1 cellular context compared by ENCODE assay signal in the genomic region with DNA sequence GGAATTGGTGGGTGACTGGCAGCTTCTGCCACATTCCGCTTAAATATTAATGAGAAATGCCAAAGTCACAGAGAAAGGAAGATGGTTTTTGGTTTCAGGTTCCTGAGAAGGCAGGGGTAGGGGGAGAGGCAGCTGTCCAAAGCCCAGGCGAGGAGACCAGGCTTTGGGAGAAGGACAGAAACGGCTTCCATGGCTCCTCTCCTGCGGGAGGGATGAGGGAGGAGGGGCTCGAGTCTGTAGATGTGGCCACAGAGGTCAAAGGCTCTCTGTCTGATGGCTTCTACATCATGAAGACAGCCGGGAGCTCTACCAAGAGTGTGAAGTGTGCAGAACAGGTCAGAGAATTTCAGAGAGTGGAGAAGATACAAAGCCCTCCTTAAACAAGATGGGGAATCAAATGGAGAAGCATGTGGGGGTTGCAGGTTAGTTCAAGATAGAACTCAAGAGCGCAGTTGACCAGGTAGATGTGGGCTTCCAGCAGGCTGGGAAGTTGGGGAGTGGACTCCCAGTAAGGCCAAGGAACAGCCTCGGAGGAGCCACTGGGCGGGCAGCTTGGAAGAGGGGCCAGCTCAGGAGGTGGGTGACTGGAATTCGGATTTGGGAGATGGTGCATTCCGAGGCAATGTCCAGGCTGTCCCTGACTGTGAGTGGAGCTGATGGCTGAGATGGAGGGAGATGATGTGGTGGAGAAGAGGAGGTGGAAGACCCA.
TF ChIP-seq lines count a peak whose summit lies in the region.

No MANE protein-coding gene starts in this region.

TF ChIP-seq in IMR-90, 13 proteins besides CTCF, POLR2A, EP300 and RAD21:
- no peak for TF ChIP-seq MAFK (IDR thresholded peaks at IDR 0.05; ENCODE audit: low read depth, low read length)
- no peak for TF ChIP-seq MAZ (IDR thresholded peaks at IDR 0.05; ENCODE audit: borderline replicate concordance, low read depth, low read length)
- TF ChIP-seq CHD1 (IDR thresholded peaks at IDR 0.05; ENCODE audit: low read depth, low read length): no peak
- TF ChIP-seq CEBPB (IDR thresholded peaks at IDR 0.05; ENCODE audit: low read depth, low read length): no peak
- TF ChIP-seq MXI1 (IDR thresholded peaks at IDR 0.05; ENCODE audit: borderline replicate concordance, low read depth, low read length): no peak
- TF ChIP-seq BHLHE40 (IDR thresholded peaks at IDR 0.05; ENCODE audit: low read depth, low read length): no peak
- TF ChIP-seq RCOR1 (IDR thresholded peaks at IDR 0.05; ENCODE audit: insufficient replicate concordance, low read length): no peak
- no peak for TF ChIP-seq SMC3 (IDR thresholded peaks at IDR 0.05; ENCODE audit: low read depth, low read length)
- no peak for TF ChIP-seq ELK1 (IDR thresholded peaks at IDR 0.05; ENCODE audit: borderline replicate concordance, low read depth, low read length)
- TF ChIP-seq USF2 (IDR thresholded peaks at IDR 0.05; ENCODE audit: low read depth, low read length): no peak
- no peak for TF ChIP-seq RFX5 (IDR thresholded peaks at IDR 0.05; ENCODE audit: low read depth, low read length)
- TF ChIP-seq NFE2L2 (IDR thresholded peaks at IDR 0.05; ENCODE audit: low read depth, low read length): no peak
- no peak for TF ChIP-seq FOS (IDR thresholded peaks at IDR 0.05; ENCODE audit: low read depth, low read length)
